Comparison of ENCODE assay signal across 19 cellular contexts in genomic region chr3:128310286-128311058, GRCh38.
DNase-seq lines count a peak whose midpoint lies in the region; ATAC-seq and TF ChIP-seq lines count a peak whose summit lies in the region.
"Had no signal": no experiment of that assay in that cellular context is flagged by ENCODE, and none has a peak within 500 bp of the region (broad histone marks: within the 10 kb centered on the region; RNA-seq: fewer than 3 reads in every experiment).

No MANE protein-coding gene starts in this region.

- no peak overlapping the region for H3K4me3 Mint-ChIP-seq in endodermal cell
- H3K4me3 Mint-ChIP-seq in naive thymus-derived CD4-positive, alpha-beta T cell, result peak overlapping the region in 3 of 10 donors; percentile 5 to 29 (median 17)
- H3K4me3 Mint-ChIP-seq: activated CD4-positive, alpha-beta T cell treated with anti-CD3 and anti-CD28 coated beads, Interleukin-2, amount 10 ng/mL, durations not matched to agents 24 days and 14 days had no signal

- 95 to 100% methylated on average over 4 of the region's 4 CpGs for WGBS in endodermal cell (ENCODE audit: insufficient coverage in 1 of 2, insufficient read length in 1 of 2), 2 experiments

- no peaks in the 10 kb centered on the region for H3K4me1 Mint-ChIP-seq in endodermal cell
- H3K4me1 Mint-ChIP-seq in naive thymus-derived CD4-positive, alpha-beta T cell, result peaks cover 2 to 76% (median 62%) of the 10 kb centered on the region in 7 donors

- H3K4me1 ChIP-seq in endodermal cell (ENCODE audit: control insufficient read depth, insufficient read depth, low read length), result no peaks in the 10 kb centered on the region
- H3K4me1 ChIP-seq in naive thymus-derived CD4-positive, alpha-beta T cell (ENCODE audit: control insufficient read depth in 2 of 2, insufficient read depth in 2 of 2, low read length in 2 of 2), result peaks cover 0 to 38% of the 10 kb centered on the region in 2 donors
- H3K4me1 ChIP-seq: esophagus squamous epithelium, lower lobe of right lung, suprapubic skin had no signal

- no peaks in the 10 kb centered on the region for H3K36me3 Mint-ChIP-seq in endodermal cell (ENCODE audit: low read depth)
- H3K36me3 Mint-ChIP-seq in naive thymus-derived CD4-positive, alpha-beta T cell, result peaks cover 0 to 38% (median 12%) of the 10 kb centered on the region in 5 donors

- H3K36me3 ChIP-seq in endodermal cell (ENCODE audit: control insufficient read depth, insufficient read depth, low read length), result no peaks in the 10 kb centered on the region
- H3K36me3 ChIP-seq in naive thymus-derived CD4-positive, alpha-beta T cell (ENCODE audit: control insufficient read depth in 2 of 3, insufficient read depth in 3 of 3, low read length in 3 of 3), result no peaks in the 10 kb centered on the region
- H3K36me3 ChIP-seq: lower lobe of right lung, suprapubic skin had no signal

- no peaks in the 10 kb centered on the region for H3K9me3 Mint-ChIP-seq in endodermal cell
- no peaks in the 10 kb centered on the region for H3K9me3 Mint-ChIP-seq in naive thymus-derived CD4-positive, alpha-beta T cell
- H3K9me3 Mint-ChIP-seq: activated CD4-positive, alpha-beta T cell treated with anti-CD3 and anti-CD28 coated beads, Interleukin-2, amount 10 ng/mL, durations not matched to agents 24 days and 14 days had no signal

- H3K27me3 ChIP-seq in endodermal cell (ENCODE audit: control insufficient read depth, insufficient read depth, low read length, poor library complexity, severe bottlenecking), result no peaks in the 10 kb centered on the region
- no peaks in the 10 kb centered on the region for H3K27me3 ChIP-seq in naive thymus-derived CD4-positive, alpha-beta T cell (ENCODE audit: control insufficient read depth in 2 of 2, insufficient read depth in 2 of 2, low read length in 2 of 2)
- H3K27me3 ChIP-seq: esophagus squamous epithelium, suprapubic skin had no signal

- H3K9ac ChIP-seq in endodermal cell (ENCODE audit: extremely low read depth, low read length, poor library complexity, severe bottlenecking), result no peak overlapping the region

- H3K27ac ChIP-seq in endodermal cell (ENCODE audit: low read depth, low read length), result no peak overlapping the region
- H3K27ac ChIP-seq in naive thymus-derived CD4-positive, alpha-beta T cell (ENCODE audit: low read depth, low read length), result no peak overlapping the region
- H3K27ac ChIP-seq: esophagus squamous epithelium, lower lobe of right lung, RWPE1, suprapubic skin had no signal

- no peaks in the 10 kb centered on the region for H3K9me3 ChIP-seq in endodermal cell (ENCODE audit: control insufficient read depth, low read length)
- H3K9me3 ChIP-seq in naive thymus-derived CD4-positive, alpha-beta T cell (ENCODE audit: control insufficient read depth in 2 of 3, low read length in 3 of 3), result no peaks in the 10 kb centered on the region
- H3K9me3 ChIP-seq: esophagus squamous epithelium, lower lobe of right lung, suprapubic skin had no signal

- POLR2A ChIA-PET in naive thymus-derived CD4-positive, alpha-beta T cell (lab: Charles Lee), result interaction anchor here (1.2 to 1.8 kb wide), 3 partner anchors 9 to 14 kb away, joined by 3 to 8 read pairs (median 5); no protein-coding TSS in a partner anchor

- no peak overlapping the region for H3K4me3 ChIP-seq in endodermal cell (ENCODE audit: low read length)
- no peak overlapping the region for H3K4me3 ChIP-seq in naive thymus-derived CD4-positive, alpha-beta T cell (ENCODE audit: low read length)
- H3K4me3 ChIP-seq: esophagus squamous epithelium, lower lobe of right lung, suprapubic skin had no signal

- no peak overlapping the region for H3K27ac Mint-ChIP-seq in endodermal cell
- peak overlapping the region in 7 of 9 donors; percentile 4 to 87 (median 56) for H3K27ac Mint-ChIP-seq in naive thymus-derived CD4-positive, alpha-beta T cell
- H3K27ac Mint-ChIP-seq: activated CD4-positive, alpha-beta T cell treated with anti-CD3 and anti-CD28 coated beads, Interleukin-2, amount 10 ng/mL, durations not matched to agents 24 days and 14 days had no signal

- no peaks in the 10 kb centered on the region for H3K27me3 Mint-ChIP-seq in endodermal cell (ENCODE audit: insufficient read depth)
- no peaks in the 10 kb centered on the region for H3K27me3 Mint-ChIP-seq in naive thymus-derived CD4-positive, alpha-beta T cell
- H3K27me3 Mint-ChIP-seq: activated CD4-positive, alpha-beta T cell treated with anti-CD3 and anti-CD28 coated beads, Interleukin-2, amount 10 ng/mL, durations not matched to agents 24 days and 14 days had no signal

- no peak for TF ChIP-seq CTCF in endodermal cell (conservative IDR thresholded peaks at IDR 0.05)

- intact Hi-C loops in naive thymus-derived CD4-positive, alpha-beta T cell (cut with micrococcal nuclease), result no loop called here

- peak; percentile 20 for DNase-seq in COLO668 (lab: John Stamatoyannopoulos, UW; ENCODE audit: unreplicated experiment)
- peak; percentile 72 for DNase-seq in NCI-H146 (lab: John Stamatoyannopoulos, UW)
- peak; percentile 18 for DNase-seq in endodermal cell
- peak in 1 of 9 donors; percentile 6 for DNase-seq in naive thymus-derived CD4-positive, alpha-beta T cell
- no peak for DNase-seq in DMS 273 treated with DMSO at 0.1 percent for 48 hours (lab: John Stamatoyannopoulos, UW)
- no peak for DNase-seq in iPS-NIHi7 (ENCODE audit: extremely low spot score)
- no peak for DNase-seq in NCI-H2081 treated with DMSO at 0.1 percent for 48 hours (lab: John Stamatoyannopoulos, UW)
- DNase-seq: activated CD4-positive, alpha-beta T cell treated with anti-CD3 and anti-CD28 coated beads, Interleukin-2, amount 10 ng/mL, durations not matched to agents 24 days and 14 days; activated effector memory CD4-positive, alpha-beta T cell treated with Interleukin-2 at 50 U/mL for 16 hours; esophagus squamous epithelium; HCEC 1CT; Karpas-422; lower lobe of right lung; MV-4-11; NCI-H187; small intestine had no signal

- CTCF ChIA-PET in naive thymus-derived CD4-positive, alpha-beta T cell (lab: Charles Lee), result interaction anchor here (1.6 to 5.0 kb wide), 2 partner anchors 9 to 217 kb away, joined by 4 to 91 read pairs; no protein-coding TSS in a partner anchor

- no peak for ATAC-seq in naive thymus-derived CD4-positive, alpha-beta T cell
- ATAC-seq: SK-N-SH treated with all-trans-retinoic acid at 6 μM for 48 hours had no signal

Comparison
In these comparisons a context has a peak if more than half of its experiments do, and no peak if none do; other contexts are left out.
1. DNase-seq: peak in COLO668 (single experiment), NCI-H146 (single experiment) and endodermal cell (single experiment); none in DMS 273 treated with DMSO at 0.1 percent for 48 hours (single experiment), iPS-NIHi7 (single experiment) and NCI-H2081 treated with DMSO at 0.1 percent for 48 hours (single experiment).